31 cellular contexts compared by ENCODE assay signal in genomic region chr6:147116043-147116442, GRCh38.
"Had no signal": no experiment of that assay in that cellular context is flagged by ENCODE, and none has a peak within 500 bp of the region (broad histone marks: within the 10 kb centered on the region; RNA-seq: fewer than 3 reads in every experiment).

No MANE protein-coding gene starts in this region.

- H3K4me3 ChIP-seq: adrenal gland, body of pancreas, colonic mucosa, esophagus squamous epithelium, gastroesophageal sphincter, heart right ventricle had no signal

- H3K9me3 Mint-ChIP-seq: activated CD4-positive, alpha-beta T cell treated with anti-CD3 and anti-CD28 coated beads, Interleukin-2, amount 10 ng/mL, durations not matched to agents 24 days and 14 days; activated T-helper 2 cell treated with anti-CD3 and anti-CD28 coated beads, Interferon-gamma antibody, Interleukin-2, Interleukin-4, amounts not matched to agents 10 μg/mL and 5 μg/mL and 100 μg/mL, durations not matched to agents 14 hours and 24 hours and 36 hours had no signal

- H3K4me1 ChIP-seq: adrenal gland, body of pancreas, colonic mucosa, esophagus squamous epithelium, gastroesophageal sphincter had no signal

- DNase-seq: activated CD4-positive, alpha-beta memory T cell treated with anti-CD3 and anti-CD28 coated beads for 36 hours; activated CD4-positive, alpha-beta T cell treated with anti-CD3 and anti-CD28 coated beads for 36 hours; activated CD4-positive, alpha-beta T cell treated with anti-CD3 and anti-CD28 coated beads, Interleukin-2, amount 10 ng/mL, durations not matched to agents 24 days and 14 days; activated CD4-positive, CD25-positive, alpha-beta regulatory T cell; activated CD4-positive, CD25-positive, alpha-beta regulatory T cell treated with anti-CD3 and anti-CD28 coated beads, Interleukin-2, amount 50 U/mL, for 72 hours; activated CD8-positive, alpha-beta memory T cell treated with anti-CD3 and anti-CD28 coated beads, Interleukin-2, amount 10 ng/mL, durations not matched to agents 7 days and 5 days; activated CD8-positive, alpha-beta memory T cell treated with anti-CD3 and anti-CD28 coated beads, Interleukin-2, amount 50 U/mL, for 4 hours; activated CD8-positive, alpha-beta T cell treated with anti-CD3 and anti-CD28 coated beads, Interleukin-2, amount 10 ng/mL, durations not matched to agents 7 days and 5 days; activated effector memory CD4-positive, alpha-beta T cell treated with anti-CD3 and anti-CD28 coated beads, Interleukin-2, amount 50 U/mL, for 16 hours; activated naive CD4-positive, alpha-beta T cell treated with anti-CD3 and anti-CD28 coated beads for 36 hours; activated naive CD8-positive, alpha-beta T cell treated with anti-CD3 and anti-CD28 coated beads for 36 hours; activated naive CD8-positive, alpha-beta T cell treated with anti-CD3 and anti-CD28 coated beads, Interleukin-2, amount 50 U/mL, for 24 hours; activated T-cell treated with anti-CD3 and anti-CD28 coated beads, Interleukin-2, amount 50 U/mL, for 1 hour; activated T-cell treated with anti-CD3 and anti-CD28 coated beads, Interleukin-2, amount 50 U/mL, for 48 hours; adrenal gland; amygdala; aorta; body of pancreas; caudate nucleus; cerebellar nuclear complex; colonic mucosa; effector CD8-positive, alpha-beta T cell; esophagus squamous epithelium; foreskin melanocyte; heart right ventricle; T-helper 2 cell had no signal

- H3K27ac Mint-ChIP-seq: activated CD4-positive, alpha-beta memory T cell treated with anti-CD3 and anti-CD28 coated beads for 36 hours; activated CD4-positive, alpha-beta T cell treated with anti-CD3 and anti-CD28 coated beads for 36 hours; activated CD4-positive, alpha-beta T cell treated with anti-CD3 and anti-CD28 coated beads, Interleukin-2, amount 10 ng/mL, durations not matched to agents 24 days and 14 days; activated CD8-positive, alpha-beta memory T cell treated with anti-CD3 and anti-CD28 coated beads, Interleukin-2, amount 10 ng/mL, durations not matched to agents 7 days and 5 days; activated CD8-positive, alpha-beta T cell treated with anti-CD3 and anti-CD28 coated beads, Interleukin-2, amount 10 ng/mL, durations not matched to agents 7 days and 5 days; activated naive CD4-positive, alpha-beta T cell treated with anti-CD3 and anti-CD28 coated beads for 36 hours; activated naive CD4-positive, alpha-beta T cell treated with anti-CD3 and anti-CD28 coated beads, Interleukin-2, amount 50 U/mL, for 24 hours; activated naive CD8-positive, alpha-beta T cell treated with anti-CD3 and anti-CD28 coated beads for 36 hours; activated naive CD8-positive, alpha-beta T cell treated with anti-CD3 and anti-CD28 coated beads, Interleukin-2, amount 50 U/mL, for 24 hours; activated T-helper 1 cell treated with anti-CD3 and anti-CD28 coated beads, Interleukin-12 subunit alpha, Interleukin-12 subunit beta, Interleukin-2, Interleukin-4 antibody, amounts not matched to agents 30 ng/mL and 10 ng/mL and 1 ng/mL, durations not matched to agents 14 hours and 24 hours and 36 hours; activated T-helper 2 cell treated with anti-CD3 and anti-CD28 coated beads, Interferon-gamma antibody, Interleukin-2, Interleukin-4, amounts not matched to agents 10 μg/mL and 5 μg/mL and 100 μg/mL, durations not matched to agents 14 hours and 24 hours and 36 hours had no signal

- H3K27me3 Mint-ChIP-seq: activated CD4-positive, alpha-beta memory T cell treated with anti-CD3 and anti-CD28 coated beads for 36 hours; activated CD4-positive, alpha-beta T cell treated with anti-CD3 and anti-CD28 coated beads for 36 hours; activated CD4-positive, alpha-beta T cell treated with anti-CD3 and anti-CD28 coated beads, Interleukin-2, amount 10 ng/mL, durations not matched to agents 24 days and 14 days; activated CD8-positive, alpha-beta memory T cell treated with anti-CD3 and anti-CD28 coated beads, Interleukin-2, amount 10 ng/mL, durations not matched to agents 7 days and 5 days; activated naive CD4-positive, alpha-beta T cell treated with anti-CD3 and anti-CD28 coated beads, Interleukin-2, amount 50 U/mL, for 24 hours; activated naive CD8-positive, alpha-beta T cell treated with anti-CD3 and anti-CD28 coated beads for 36 hours; activated naive CD8-positive, alpha-beta T cell treated with anti-CD3 and anti-CD28 coated beads, Interleukin-2, amount 50 U/mL, for 24 hours had no signal

- H3K27me3 ChIP-seq: adrenal gland, body of pancreas, colonic mucosa, esophagus squamous epithelium, gastroesophageal sphincter, heart right ventricle had no signal

- H3K36me3 ChIP-seq: adrenal gland, colonic mucosa, esophagus squamous epithelium, gastroesophageal sphincter, heart right ventricle had no signal

- H3K27ac ChIP-seq: adrenal gland, body of pancreas, colonic mucosa, epithelial cell of prostate, esophagus squamous epithelium, gastroesophageal sphincter, heart right ventricle had no signal

- H3K9me3 ChIP-seq: adrenal gland, body of pancreas, colonic mucosa, esophagus squamous epithelium, gastroesophageal sphincter had no signal

- H3K36me3 Mint-ChIP-seq: activated CD8-positive, alpha-beta memory T cell treated with anti-CD3 and anti-CD28 coated beads, Interleukin-2, amount 10 ng/mL, durations not matched to agents 7 days and 5 days had no signal

- H3K4me3 Mint-ChIP-seq: activated CD4-positive, alpha-beta memory T cell treated with anti-CD3 and anti-CD28 coated beads for 36 hours; activated CD4-positive, alpha-beta T cell treated with anti-CD3 and anti-CD28 coated beads for 36 hours; activated CD4-positive, alpha-beta T cell treated with anti-CD3 and anti-CD28 coated beads, Interleukin-2, amount 10 ng/mL, durations not matched to agents 24 days and 14 days; activated CD8-positive, alpha-beta memory T cell treated with anti-CD3 and anti-CD28 coated beads, Interleukin-2, amount 10 ng/mL, durations not matched to agents 7 days and 5 days; activated CD8-positive, alpha-beta T cell treated with anti-CD3 and anti-CD28 coated beads, Interleukin-2, amount 10 ng/mL, durations not matched to agents 7 days and 5 days; activated naive CD4-positive, alpha-beta T cell treated with anti-CD3 and anti-CD28 coated beads for 36 hours; activated naive CD4-positive, alpha-beta T cell treated with anti-CD3 and anti-CD28 coated beads, Interleukin-2, amount 50 U/mL, for 24 hours; activated naive CD8-positive, alpha-beta T cell treated with anti-CD3 and anti-CD28 coated beads for 36 hours; activated naive CD8-positive, alpha-beta T cell treated with anti-CD3 and anti-CD28 coated beads, Interleukin-2, amount 50 U/mL, for 24 hours; activated T-helper 1 cell treated with anti-CD3 and anti-CD28 coated beads, Interleukin-12 subunit alpha, Interleukin-12 subunit beta, Interleukin-2, Interleukin-4 antibody, amounts not matched to agents 30 ng/mL and 10 ng/mL and 1 ng/mL, durations not matched to agents 14 hours and 24 hours and 36 hours had no signal

- ATAC-seq: activated CD4-positive, alpha-beta T cell treated with anti-CD3 and anti-CD28 coated beads for 36 hours; activated CD8-positive, alpha-beta memory T cell treated with anti-CD3 and anti-CD28 coated beads, Interleukin-2, amount 10 ng/mL, durations not matched to agents 7 days and 5 days; activated CD8-positive, alpha-beta T cell treated with anti-CD3 and anti-CD28 coated beads, Interleukin-2, amount 10 ng/mL, durations not matched to agents 7 days and 5 days; activated naive CD8-positive, alpha-beta T cell treated with anti-CD3 and anti-CD28 coated beads, Interleukin-2, amount 50 U/mL, for 24 hours; body of pancreas; gastroesophageal sphincter; heart right ventricle had no signal

- H3K4me1 Mint-ChIP-seq: activated CD4-positive, alpha-beta T cell treated with anti-CD3 and anti-CD28 coated beads, Interleukin-2, amount 10 ng/mL, durations not matched to agents 24 days and 14 days; activated CD8-positive, alpha-beta memory T cell treated with anti-CD3 and anti-CD28 coated beads, Interleukin-2, amount 10 ng/mL, durations not matched to agents 7 days and 5 days had no signal
